In the genomic region with DNA sequence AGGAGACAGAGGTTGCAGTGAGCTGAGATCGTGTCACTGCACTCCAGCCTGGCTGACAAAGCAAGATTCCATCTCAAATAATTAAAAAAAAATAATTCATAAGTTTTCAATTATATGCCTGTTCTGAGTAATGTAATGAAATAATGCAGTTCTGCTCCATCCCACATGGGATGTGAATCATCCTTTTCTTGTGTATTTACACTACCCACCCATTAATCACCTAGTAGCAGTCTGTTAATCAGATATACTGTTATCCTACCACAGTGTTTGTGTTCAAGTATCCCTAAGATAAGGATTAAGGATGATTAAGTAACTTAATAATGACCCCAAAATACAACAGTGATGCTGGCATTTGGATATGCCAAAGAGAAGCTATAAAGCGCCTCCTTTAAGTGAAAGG, we compare ENCODE assay signal across 21 cellular contexts. TPM values are rescaled to one million over a fixed set of nuclear protein-coding genes. Genes with fewer than 3 reads are reported as not detected.
DNase-seq lines count a peak whose midpoint lies in the region; ATAC-seq and TF ChIP-seq lines count a peak whose summit lies in the region.
"Had no signal": no experiment of that assay in that cellular context is flagged by ENCODE, and none has a peak within 500 bp of the region (broad histone marks: within the 10 kb centered on the region; RNA-seq: fewer than 3 reads in every experiment).

No MANE protein-coding gene starts in this region.

- H3K36me3 ChIP-seq in HAP-1 (replicated peaks) = no peaks in the 10 kb centered on the region
- H3K36me3 ChIP-seq in H7 (replicated peaks; ENCODE audit: control insufficient read depth, insufficient read depth, low read length) = no peaks in the 10 kb centered on the region
- H3K36me3 ChIP-seq: neural progenitor cell had no signal

- H3K9me3 ChIP-seq in HAP-1 = no peaks in the 10 kb centered on the region
- H3K9me3 ChIP-seq: suprapubic skin had no signal

- in situ Hi-C loops in HAP-1 (cut with MboI; ENCODE audit: low sequenced_read_pairs) = no loop called here

- no peak for TF ChIP-seq POLR2A in erythroblast (IDR thresholded peaks at IDR 0.05; ENCODE audit: low read length)

- ATAC-seq in GM19397 (IDR thresholded peaks at IDR 0.05; ENCODE audit: unreplicated experiment) = no peak
- ATAC-seq: GM12878, HepG2, right cardiac atrium, T-cell had no signal

- peak; percentile 74 for DNase-seq in ELR (ENCODE audit: low read depth)
- peak; percentile 14 for DNase-seq in RPMI7951 (ENCODE audit: low read depth)
- DNase-seq in erythroblast (lab: John Stamatoyannopoulos, UW) = peak; percentile 27 to 71
- peak; percentile 2 for DNase-seq in skeletal muscle cell (ENCODE audit: low read depth)
- no peak for DNase-seq in HAP-1 (ENCODE audit: low spot score in 2 of 2)
- DNase-seq in H7 = no peak
- DNase-seq in SHP77 (lab: John Stamatoyannopoulos, UW) = no peak
- DNase-seq: activated B cell treated with CpG ODN at 0.5 μM for 24 hours, activated gamma-delta T cell, aorta, dorsolateral prefrontal cortex, H9, mesendoderm, NCI-H2107, right cardiac atrium, T-cell had no signal

- H3K4me3 ChIP-seq in skeletal muscle cell (ENCODE audit: low read depth, low read length) (no peak overlapping the region), HAP-1 (no peak overlapping the region), H7 (ENCODE audit: insufficient read depth, low read depth, low read length) (no peak overlapping the region)
- H3K4me3 ChIP-seq: dorsolateral prefrontal cortex, GM12878, neural progenitor cell, suprapubic skin had no signal

- H3K27me3 ChIP-seq in HAP-1 (ENCODE audit: low read depth) (no peaks in the 10 kb centered on the region), H7 (ENCODE audit: control insufficient read depth, insufficient read depth, low read length) (no peaks in the 10 kb centered on the region)
- H3K27me3 ChIP-seq: dorsolateral prefrontal cortex, neural progenitor cell, suprapubic skin had no signal

- peaks cover 6% of the 10 kb centered on the region for H3K4me1 ChIP-seq in HAP-1
- H3K4me1 ChIP-seq: neural progenitor cell, suprapubic skin had no signal

RNA-seq across cellular contexts. Expression of a gene that starts 38.8 kb away (rescaled TPM):
- total RNA-seq in RPMI7951 (2014; rRNA removed; shearing (Covaris generic)) = 21.0 and 29.7 TPM in 2 replicates
- 7.1 and 10.1 TPM in 2 replicates for total RNA-seq in H7 (2014; rRNA removed; shearing (Covaris generic))

RNA-seq across cellular contexts. Expression of a gene that starts 38.9 kb away (rescaled TPM):
- total RNA-seq in RPMI7951 (2014; rRNA removed; shearing (Covaris generic)) = 25.6 and 30.7 TPM in 2 replicates
- 18.8 and 20.1 TPM in 2 replicates for total RNA-seq in H7 (2014; rRNA removed; shearing (Covaris generic))

RNA-seq across cellular contexts. Expression of a gene that starts 50.4 kb away (rescaled TPM):
- 39.9 and 55.6 TPM in 2 replicates for total RNA-seq in RPMI7951 (2014; rRNA removed; shearing (Covaris generic))
- 14.3 and 23.8 TPM in 2 replicates for total RNA-seq in H7 (2014; rRNA removed; shearing (Covaris generic))

RNA-seq across cellular contexts. Expression of a gene that starts 50.5 kb away (rescaled TPM):
- 9.9 and 11.8 TPM in 2 replicates for total RNA-seq in RPMI7951 (2014; rRNA removed; shearing (Covaris generic))
- total RNA-seq in H7 (2014; rRNA removed; shearing (Covaris generic)) = 1.5 and 3.1 TPM in 2 replicates
- total RNA-seq: HepG2, T-cell had no signal

Comparison
In these comparisons a context has a peak if more than half of its experiments do, and no peak if none do; other contexts are left out.
1. DNase-seq: peak in ELR (single experiment), RPMI7951 (single experiment), erythroblast (2 of 2) and skeletal muscle cell (single experiment); none in HAP-1 (0 of 2), H7 (single experiment) and SHP77 (0 of 2).